ENCODE assay signal across 1 cellular context in genomic region chr1:155005076-155005971, GRCh38.
A peak's percentile ranks its signal among the peaks of the same experiment; 100 is the strongest.
TF ChIP-seq lines count a peak whose summit lies in the region.

No MANE protein-coding gene starts in this region.

TF ChIP-seq in HEK293, 187 proteins besides CTCF, POLR2A, EP300 and RAD21 (continued from another document):
- TF ChIP-seq PRDM10 (tag by site-specific recombination; IDR thresholded peaks at IDR 0.05) (no peak), HOXA7 (CRISPR knock-in tag; IDR thresholded peaks at IDR 0.05; ENCODE audit: borderline replicate concordance) (no peak), ZNF76 (tag by site-specific recombination; IDR thresholded peaks at IDR 0.05; ENCODE audit: borderline replicate concordance, low read depth) (no peak), KLF17 (tag by site-specific recombination; IDR thresholded peaks at IDR 0.05) (no peak), ZNF311 (tag by site-specific recombination; IDR thresholded peaks at IDR 0.05; ENCODE audit: borderline replicate concordance) (no peak), KLF7 (tag by site-specific recombination; IDR thresholded peaks at IDR 0.05; ENCODE audit: borderline replicate concordance) (no peak), BCL11B (tag by site-specific recombination; IDR thresholded peaks at IDR 0.05; ENCODE audit: low read depth) (0 out of 2 replicates have a peak, but pooled peaks have one; percentile 60), KLF1 (tag by site-specific recombination; IDR thresholded peaks at IDR 0.05) (0 out of 2 replicates have a peak, but pooled peaks have one; percentile 10)
